In genomic region chr3:115292131-115292530, GRCh38 we compare ENCODE assay signal across 23 cellular contexts.
"Had no signal": no experiment of that assay in that cellular context is flagged by ENCODE, and none has a peak within 500 bp of the region (broad histone marks: within the 10 kb centered on the region; RNA-seq: fewer than 3 reads in every experiment).

No MANE protein-coding gene starts in this region.

- H3K4me3 ChIP-seq: left ventricle myocardium inferior, lung, ovary, right atrium auricular region, right lobe of liver, smooth muscle cell, tibial nerve, uterus had no signal

- H3K27me3 ChIP-seq: ovary, right atrium auricular region, right lobe of liver, tibial nerve, uterus had no signal

- ATAC-seq: natural killer cell; right lobe of liver; stimulated activated memory B cell treated with anti-CD40 and anti-IgM and Interleukin-4, amounts not matched to agents 10 μg/mL and 1 μg/mL and 100 μg/mL, for 72 hours; stimulated activated naive CD8-positive, alpha-beta T cell treated with anti-CD3 and anti-CD28 coated beads, Interleukin-15, amount 100 ng/mL, for 72 hours had no signal

- H3K4me1 ChIP-seq: left ventricle myocardium inferior, right atrium auricular region, right lobe of liver, tibial nerve, uterus had no signal

- H3K36me3 ChIP-seq: left ventricle myocardium inferior, ovary, right atrium auricular region, right lobe of liver, tibial nerve, uterus had no signal

- H3K27ac Mint-ChIP-seq: mesothelial cell of epicardium; naive B cell; natural killer cell; nephron progenitor cell; progenitor cell of endocrine pancreas; stimulated activated memory B cell treated with anti-CD40 and anti-IgM and Interleukin-4, amounts not matched to agents 10 μg/mL and 1 μg/mL and 100 μg/mL, for 72 hours; stimulated activated naive CD8-positive, alpha-beta T cell treated with anti-CD3 and anti-CD28 coated beads, Interleukin-15, amount 100 ng/mL, for 72 hours; type B pancreatic cell had no signal

- H3K4me1 Mint-ChIP-seq: mesothelial cell of epicardium; naive B cell; natural killer cell; nephron progenitor cell; stimulated activated memory B cell treated with anti-CD40 and anti-IgM and Interleukin-4, amounts not matched to agents 10 μg/mL and 1 μg/mL and 100 μg/mL, for 72 hours; stimulated activated naive CD8-positive, alpha-beta T cell treated with anti-CD3 and anti-CD28 coated beads, Interleukin-15, amount 100 ng/mL, for 72 hours had no signal

- DNase-seq: islet precursor cell; left ventricle myocardium inferior; mesendoderm; naive B cell; natural killer cell; nephron progenitor cell; ovary; right lobe of liver; stimulated activated CD4-positive, alpha-beta T cell treated with anti-CD3 and anti-CD28 coated beads, Interleukin-1b, Interleukin-23, amount 100 ng/mL, for 48 hours; stimulated activated CD4-positive, alpha-beta T cell treated with anti-CD3 and anti-CD28 coated beads, Interleukin-2, amount 100 ng/mL, for 48 hours; stimulated activated CD4-positive, alpha-beta T cell treated with anti-CD3 and anti-CD28 coated beads, Interleukin-4, amount 100 ng/mL, for 4 hours; stimulated activated CD8-positive, alpha-beta memory T cell treated with anti-CD3 and anti-CD28 coated beads, Interleukin-4, amount 100 ng/mL, for 48 hours; stimulated activated naive CD4-positive, alpha-beta T cell treated with Interleukin-2 at 50 U/mL for 16 hours; stimulated activated naive CD8-positive, alpha-beta T cell treated with anti-CD3 and anti-CD28 coated beads, Interleukin-15, amount 100 ng/mL, for 72 hours; uterus had no signal

- H3K27me3 Mint-ChIP-seq: progenitor cell of endocrine pancreas; stimulated activated memory B cell treated with anti-CD40 and anti-IgM and Interleukin-4, amounts not matched to agents 10 μg/mL and 1 μg/mL and 100 μg/mL, for 72 hours; stimulated activated naive CD8-positive, alpha-beta T cell treated with anti-CD3 and anti-CD28 coated beads, Interleukin-15, amount 100 ng/mL, for 72 hours had no signal

- H3K4me3 Mint-ChIP-seq: mesothelial cell of epicardium; naive B cell; natural killer cell; nephron progenitor cell; stimulated activated memory B cell treated with anti-CD40 and anti-IgM and Interleukin-4, amounts not matched to agents 10 μg/mL and 1 μg/mL and 100 μg/mL, for 72 hours; stimulated activated naive CD8-positive, alpha-beta T cell treated with anti-CD3 and anti-CD28 coated beads, Interleukin-15, amount 100 ng/mL, for 72 hours; type B pancreatic cell had no signal

- H3K9me3 Mint-ChIP-seq: mesothelial cell of epicardium; natural killer cell; nephron progenitor cell; stimulated activated memory B cell treated with anti-CD40 and anti-IgM and Interleukin-4, amounts not matched to agents 10 μg/mL and 1 μg/mL and 100 μg/mL, for 72 hours; stimulated activated naive CD8-positive, alpha-beta T cell treated with anti-CD3 and anti-CD28 coated beads, Interleukin-15, amount 100 ng/mL, for 72 hours; type B pancreatic cell had no signal

- H3K27ac ChIP-seq: left ventricle myocardium inferior, ovary, right atrium auricular region, right lobe of liver, tibial nerve, uterus had no signal

- H3K9me3 ChIP-seq: left ventricle myocardium inferior, ovary, right atrium auricular region, right lobe of liver, tibial nerve, uterus had no signal

- H3K36me3 Mint-ChIP-seq: mesothelial cell of epicardium; naive B cell; natural killer cell; stimulated activated memory B cell treated with anti-CD40 and anti-IgM and Interleukin-4, amounts not matched to agents 10 μg/mL and 1 μg/mL and 100 μg/mL, for 72 hours; type B pancreatic cell had no signal
